In the genomic region with DNA sequence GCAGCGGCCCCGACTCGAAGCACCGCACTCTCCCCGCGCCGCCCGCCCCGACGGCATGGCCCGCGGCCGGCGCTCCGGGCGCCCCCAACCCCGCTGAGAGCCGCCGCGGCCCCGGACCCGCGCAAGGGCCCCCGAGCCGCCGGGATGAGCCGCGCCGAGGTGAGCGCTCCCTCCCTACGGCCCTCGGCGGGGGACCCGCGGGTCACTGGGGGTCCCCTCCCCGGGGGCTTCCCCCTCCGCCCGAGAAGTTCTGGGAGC, we compare ENCODE assay signal across 8 cellular contexts. TPM values are rescaled to one million over a fixed set of nuclear protein-coding genes. Genes with fewer than 3 reads are reported as not detected.
DNase-seq lines count a peak whose midpoint lies in the region; ATAC-seq, FAIRE-seq and TF ChIP-seq lines count a peak whose summit lies in the region.

No MANE protein-coding gene starts in this region.

- H3K4me1 ChIP-seq in RWPE2 (ENCODE audit: insufficient read depth, poor library complexity, severe bottlenecking) (peaks cover 29% of the 10 kb centered on the region), small intestine (ENCODE audit: control insufficient read depth in 2 of 2, insufficient read depth in 1 of 2, low read depth in 1 of 2, low read length in 1 of 2) (no peaks in the 10 kb centered on the region)

- peaks cover 44% of the 10 kb centered on the region for H3K27me3 Mint-ChIP-seq in activated CD8-positive, alpha-beta memory T cell treated with anti-CD3 and anti-CD28 coated beads, Interleukin-2, amount 10 ng/mL, durations not matched to agents 7 days and 5 days

- no peaks in the 10 kb centered on the region for H3K9me3 ChIP-seq in RWPE2 (ENCODE audit: severe bottlenecking)
- no peaks in the 10 kb centered on the region for H3K9me3 ChIP-seq in small intestine (ENCODE audit: control insufficient read depth, low read depth)

- H3K27ac ChIP-seq in RWPE2 (ENCODE audit: poor library complexity, severe bottlenecking) = peak overlapping the region; percentile 89
- peak overlapping the region; percentile 96 to 99 for H3K27ac ChIP-seq in small intestine (ENCODE audit: low read depth in 1 of 2, low read length in 1 of 2)

- ATAC-seq in activated CD8-positive, alpha-beta memory T cell treated with anti-CD3 and anti-CD28 coated beads, Interleukin-2, amount 10 ng/mL, durations not matched to agents 7 days and 5 days = no peak
- no peak for ATAC-seq in RWPE2 (ENCODE audit: low read depth)

- no peaks in the 10 kb centered on the region for H3K9me3 Mint-ChIP-seq in activated CD8-positive, alpha-beta memory T cell treated with anti-CD3 and anti-CD28 coated beads, Interleukin-2, amount 10 ng/mL, durations not matched to agents 7 days and 5 days (ENCODE audit: low read depth)

- peaks cover 14% of the 10 kb centered on the region for H3K36me3 ChIP-seq in RWPE2 (ENCODE audit: low read depth)
- no peaks in the 10 kb centered on the region for H3K36me3 ChIP-seq in small intestine (ENCODE audit: control insufficient read depth in 2 of 2, insufficient read depth in 2 of 2, low read length in 2 of 2)

- TF ChIP-seq CTCF in RWPE2 (IDR thresholded peaks at IDR 0.05; ENCODE audit: poor library complexity, severe bottlenecking) (no peak), fibroblast of mammary gland (conservative IDR thresholded peaks at IDR 0.05; ENCODE audit: control insufficient read depth, insufficient read depth, low read depth, low read length) (no peak)

- no peaks in the 10 kb centered on the region for H3K27me3 ChIP-seq in RWPE2 (ENCODE audit: insufficient read depth, poor library complexity, severe bottlenecking)
- no peaks in the 10 kb centered on the region for H3K27me3 ChIP-seq in small intestine (ENCODE audit: control insufficient read depth in 2 of 2, insufficient read depth in 2 of 2, low read length in 2 of 2)

- WGBS in small intestine, 3 donors = 1% methylated on average over 22 to 38 of the region's 38 CpGs

- H3K36me3 Mint-ChIP-seq in activated CD8-positive, alpha-beta memory T cell treated with anti-CD3 and anti-CD28 coated beads, Interleukin-2, amount 10 ng/mL, durations not matched to agents 7 days and 5 days = no peaks in the 10 kb centered on the region

- no peak for DNase-seq in activated CD8-positive, alpha-beta memory T cell treated with anti-CD3 and anti-CD28 coated beads, Interleukin-2, amount 10 ng/mL, durations not matched to agents 7 days and 5 days
- no peak for DNase-seq in activated CD8-positive, alpha-beta memory T cell treated with anti-CD3 and anti-CD28 coated beads for 24 hours
- DNase-seq in RWPE2 (ENCODE audit: low spot score) (no peak), fibroblast of mammary gland (ENCODE audit: low read depth) (no peak), small intestine (no peak), NCI-H1436 (lab: John Stamatoyannopoulos, UW) (no peak), NCI-H1105 (lab: John Stamatoyannopoulos, UW) (no peak)
- DNase-seq in stimulated activated naive CD4-positive, alpha-beta T cell treated with Interleukin-2 at 50 U/mL for 16 hours (lab: John Stamatoyannopoulos, UW) = no peak

- peak overlapping the region; percentile 32 for H3K27ac Mint-ChIP-seq in activated CD8-positive, alpha-beta memory T cell treated with anti-CD3 and anti-CD28 coated beads, Interleukin-2, amount 10 ng/mL, durations not matched to agents 7 days and 5 days

- H3K4me1 Mint-ChIP-seq in activated CD8-positive, alpha-beta memory T cell treated with anti-CD3 and anti-CD28 coated beads, Interleukin-2, amount 10 ng/mL, durations not matched to agents 7 days and 5 days = peaks cover 19% of the 10 kb centered on the region

- FAIRE-seq in small intestine (lab: Jason Lieb, UNC) = no peak

- H3K4me3 Mint-ChIP-seq in activated CD8-positive, alpha-beta memory T cell treated with anti-CD3 and anti-CD28 coated beads, Interleukin-2, amount 10 ng/mL, durations not matched to agents 7 days and 5 days = peak overlapping the region; percentile 64

- CTCF ChIA-PET in activated CD8-positive, alpha-beta memory T cell treated with anti-CD3 and anti-CD28 coated beads, Interleukin-2, amount 10 ng/mL, durations not matched to agents 7 days and 5 days (lab: Charles Lee) = interaction anchor here (1.0 to 8.5 kb wide), 17 partner anchors 61 to 248 kb away, joined by 3 to 246 read pairs (median 4); partner anchors contain the start of gene GMFB

- peak overlapping the region; percentile 88 for H3K4me3 ChIP-seq in RWPE2 (ENCODE audit: severe bottlenecking)
- H3K4me3 ChIP-seq in fibroblast of mammary gland (ENCODE audit: control insufficient read depth, low read depth, low read length) = peak overlapping the region; percentile 80
- peak overlapping the region; percentile 62 to 65 for H3K4me3 ChIP-seq in small intestine (ENCODE audit: low read depth in 1 of 2, low read length in 2 of 2)

RNA-seq across cellular contexts. Expression of gene SAMD4A, which starts 0.8 kb away (rescaled TPM):
- total RNA-seq in activated CD8-positive, alpha-beta memory T cell treated with anti-CD3 and anti-CD28 coated beads, Interleukin-2, amount 10 ng/mL, durations not matched to agents 7 days and 5 days = 1 to 10 TPM; 1.6 to 1.7 TPM
- 1 to 10 TPM; 2.7 to 3.6 (median 3.5) TPM for polyA plus RNA-seq in small intestine

RNA-seq across cellular contexts. Expression of gene CGRRF1, which starts 56.4 kb away (rescaled TPM):
- 10 to 100 TPM in 1 of 2 experiments, 1 to 10 TPM in 1; 10.0 to 10.7 TPM for total RNA-seq in activated CD8-positive, alpha-beta memory T cell treated with anti-CD3 and anti-CD28 coated beads, Interleukin-2, amount 10 ng/mL, durations not matched to agents 7 days and 5 days
- 10 to 100 TPM; 11.9 to 16.5 (median 15.8) TPM for polyA plus RNA-seq in small intestine
